21 cellular contexts compared by ENCODE assay signal in genomic region chr12:110037315-110037714, GRCh38. TPM values are rescaled to one million over a fixed set of nuclear protein-coding genes. Genes with fewer than 3 reads are reported as not detected.
DNase-seq lines count a peak whose midpoint lies in the region; ATAC-seq and TF ChIP-seq lines count a peak whose summit lies in the region.
"Had no signal": no experiment of that assay in that cellular context is flagged by ENCODE, and none has a peak within 500 bp of the region (broad histone marks: within the 10 kb centered on the region; RNA-seq: fewer than 3 reads in every experiment).

No MANE protein-coding gene starts in this region.

- no peaks in the 10 kb centered on the region for H4K20me1 ChIP-seq in hepatocyte (ENCODE audit: insufficient read depth, poor library complexity, severe bottlenecking)

- intact Hi-C loops in activated CD4-positive, alpha-beta memory T cell treated with anti-CD3 and anti-CD28 coated beads for 36 hours (cut with micrococcal nuclease) = no loop called here

- DNase-seq in activated CD4-positive, alpha-beta memory T cell treated with anti-CD3 and anti-CD28 coated beads, Interleukin-2, amount 10 ng/mL, durations not matched to agents 7 days and 5 days = no peak
- no peak for DNase-seq in activated CD4-positive, alpha-beta memory T cell treated with anti-CD3 and anti-CD28 coated beads for 36 hours
- peak in 29 of 56 donors; percentile 10 to 73 (median 34) for DNase-seq in amygdala (lab: John Stamatoyannopoulos, UW)
- no peak for DNase-seq in hepatocyte (ENCODE audit: low spot score)
- no peak for DNase-seq in activated naive CD4-positive, alpha-beta T cell treated with anti-CD3 and anti-CD28 coated beads, Interleukin-2, amount 50 U/mL, for 16 hours
- DNase-seq in GOT3 (lab: John Stamatoyannopoulos, UW) = no peak
- no peak for DNase-seq in SJCRH30
- DNase-seq: activated CD4-positive, alpha-beta T cell treated with anti-CD3 and anti-CD28 coated beads, Interleukin-2, amount 10 ng/mL, durations not matched to agents 7 days and 5 days; heart left ventricle; MM.1S; naive B cell; NCI-H187 treated with DMSO at 0.1 percent for 48 hours; NCI-H446; NK-92 treated with Interleukin-12 subunit alpha and Interleukin-12 subunit beta, amount 100 ng/mL, for 24 hours; stimulated activated CD8-positive, alpha-beta memory T cell treated with anti-CD3 and anti-CD28 coated beads, Interleukin-4, amount 100 ng/mL, for 48 hours had no signal

- peak overlapping the region; percentile 90 for H3K27ac ChIP-seq in hepatocyte
- no peak overlapping the region for H3K27ac ChIP-seq in SJCRH30

- no peak overlapping the region for H2AFZ ChIP-seq in hepatocyte
- H2AFZ ChIP-seq: GM23338 had no signal

- H3K4me1 ChIP-seq in hepatocyte (ENCODE audit: insufficient read depth) = peaks cover 23% of the 10 kb centered on the region
- H3K4me1 ChIP-seq in SJCRH30 = peaks cover 5% of the 10 kb centered on the region; the same call in 1 of the 2 replicates

- H3K4me2 ChIP-seq in hepatocyte = no peak overlapping the region
- H3K4me2 ChIP-seq: GM23338, smooth muscle cell had no signal

- no peak for TF ChIP-seq CTCF in hepatocyte (IDR thresholded peaks at IDR 0.05; ENCODE audit: poor library complexity)

- H3K27me3 ChIP-seq in hepatocyte = no peaks in the 10 kb centered on the region
- H3K27me3 ChIP-seq in SJCRH30 = no peaks in the 10 kb centered on the region
- H3K27me3 ChIP-seq: heart left ventricle had no signal

- POLR2A ChIA-PET in activated CD4-positive, alpha-beta memory T cell treated with anti-CD3 and anti-CD28 coated beads, Interleukin-2, amount 10 ng/mL, durations not matched to agents 7 days and 5 days (lab: Charles Lee) = interaction anchor here (1.0 to 2.4 kb wide), 2 partner anchors 10 to 42 kb away, joined by 3 to 8 read pairs; partner anchors contain the start of gene C12orf76
- POLR2A ChIA-PET in activated CD4-positive, alpha-beta memory T cell treated with anti-CD3 and anti-CD28 coated beads for 36 hours (lab: Charles Lee) = no interaction called here

- H3K27me3 Mint-ChIP-seq in activated CD4-positive, alpha-beta memory T cell treated with anti-CD3 and anti-CD28 coated beads, Interleukin-2, amount 10 ng/mL, durations not matched to agents 7 days and 5 days = no peaks in the 10 kb centered on the region
- H3K27me3 Mint-ChIP-seq in activated CD4-positive, alpha-beta memory T cell treated with anti-CD3 and anti-CD28 coated beads for 36 hours = no peaks in the 10 kb centered on the region
- H3K27me3 Mint-ChIP-seq in stimulated activated memory B cell treated with anti-CD40 and anti-IgM and Interleukin-4, amounts not matched to agents 10 μg/mL and 1 μg/mL and 100 μg/mL, for 72 hours = no peaks in the 10 kb centered on the region
- H3K27me3 Mint-ChIP-seq: activated CD4-positive, alpha-beta T cell treated with anti-CD3 and anti-CD28 coated beads, Interleukin-2, amount 10 ng/mL, durations not matched to agents 7 days and 5 days; brain; naive B cell had no signal

- peak overlapping the region; percentile 36 for H3K27ac Mint-ChIP-seq in activated CD4-positive, alpha-beta memory T cell treated with anti-CD3 and anti-CD28 coated beads, Interleukin-2, amount 10 ng/mL, durations not matched to agents 7 days and 5 days
- no peak overlapping the region for H3K27ac Mint-ChIP-seq in activated CD4-positive, alpha-beta memory T cell treated with anti-CD3 and anti-CD28 coated beads for 36 hours
- H3K27ac Mint-ChIP-seq in stimulated activated memory B cell treated with anti-CD40 and anti-IgM and Interleukin-4, amounts not matched to agents 10 μg/mL and 1 μg/mL and 100 μg/mL, for 72 hours = peak overlapping the region; percentile 12
- H3K27ac Mint-ChIP-seq: activated CD4-positive, alpha-beta T cell treated with anti-CD3 and anti-CD28 coated beads, Interleukin-2, amount 10 ng/mL, durations not matched to agents 7 days and 5 days; GM23338 had no signal

- no peaks in the 10 kb centered on the region for H3K9me2 ChIP-seq in hepatocyte (replicated peaks; ENCODE audit: insufficient read depth)

- H3K4me3 ChIP-seq in hepatocyte = no peak overlapping the region
- H3K4me3 ChIP-seq in SJCRH30 = no peak overlapping the region
- H3K4me3 ChIP-seq: GM23338, heart left ventricle, smooth muscle cell had no signal

- WGBS in hepatocyte (ENCODE audit: low lambda C conversion rate, missing lambda C conversion rate) = 88% methylated on average over 5 of the region's 5 CpGs

- H3K79me2 ChIP-seq in hepatocyte = peaks cover 17% of the 10 kb centered on the region

- H3K4me1 Mint-ChIP-seq in activated CD4-positive, alpha-beta memory T cell treated with anti-CD3 and anti-CD28 coated beads, Interleukin-2, amount 10 ng/mL, durations not matched to agents 7 days and 5 days = peaks cover 56% of the 10 kb centered on the region
- peaks cover 36% of the 10 kb centered on the region for H3K4me1 Mint-ChIP-seq in activated CD4-positive, alpha-beta memory T cell treated with anti-CD3 and anti-CD28 coated beads for 36 hours (ENCODE audit: low read depth)
- H3K4me1 Mint-ChIP-seq in stimulated activated memory B cell treated with anti-CD40 and anti-IgM and Interleukin-4, amounts not matched to agents 10 μg/mL and 1 μg/mL and 100 μg/mL, for 72 hours = peaks cover 32% of the 10 kb centered on the region

- peaks cover 79% of the 10 kb centered on the region for H3K36me3 Mint-ChIP-seq in activated CD4-positive, alpha-beta memory T cell treated with anti-CD3 and anti-CD28 coated beads, Interleukin-2, amount 10 ng/mL, durations not matched to agents 7 days and 5 days (ENCODE audit: low read depth)
- peaks cover 30% of the 10 kb centered on the region for H3K36me3 Mint-ChIP-seq in activated CD4-positive, alpha-beta memory T cell treated with anti-CD3 and anti-CD28 coated beads for 36 hours
- peaks cover 54% of the 10 kb centered on the region for H3K36me3 Mint-ChIP-seq in stimulated activated memory B cell treated with anti-CD40 and anti-IgM and Interleukin-4, amounts not matched to agents 10 μg/mL and 1 μg/mL and 100 μg/mL, for 72 hours

- H3K9me3 Mint-ChIP-seq in activated CD4-positive, alpha-beta memory T cell treated with anti-CD3 and anti-CD28 coated beads, Interleukin-2, amount 10 ng/mL, durations not matched to agents 7 days and 5 days = no peaks in the 10 kb centered on the region
- no peaks in the 10 kb centered on the region for H3K9me3 Mint-ChIP-seq in activated CD4-positive, alpha-beta memory T cell treated with anti-CD3 and anti-CD28 coated beads for 36 hours
- no peaks in the 10 kb centered on the region for H3K9me3 Mint-ChIP-seq in stimulated activated memory B cell treated with anti-CD40 and anti-IgM and Interleukin-4, amounts not matched to agents 10 μg/mL and 1 μg/mL and 100 μg/mL, for 72 hours
- H3K9me3 Mint-ChIP-seq: activated CD4-positive, alpha-beta T cell treated with anti-CD3 and anti-CD28 coated beads, Interleukin-2, amount 10 ng/mL, durations not matched to agents 7 days and 5 days; activated naive CD4-positive, alpha-beta T cell treated with anti-CD3 and anti-CD28 coated beads, Interleukin-2, amount 50 U/mL, for 72 hours; brain; GM23338; naive B cell had no signal

- CTCF ChIA-PET in activated CD4-positive, alpha-beta memory T cell treated with anti-CD3 and anti-CD28 coated beads, Interleukin-2, amount 10 ng/mL, durations not matched to agents 7 days and 5 days (lab: Charles Lee) = interaction anchor here (1.4 kb wide), 1 partner anchor 8 kb away, joined by 4 read pairs; no protein-coding TSS in a partner anchor
- CTCF ChIA-PET in activated CD4-positive, alpha-beta memory T cell treated with anti-CD3 and anti-CD28 coated beads for 36 hours (lab: Charles Lee) = interaction anchor here (1.0 to 1.2 kb wide), 3 partner anchors 10 to 394 kb away, joined by 3 read pairs; no protein-coding TSS in a partner anchor

- no peak for ATAC-seq in stimulated activated memory B cell treated with anti-CD40 and anti-IgM and Interleukin-4, amounts not matched to agents 10 μg/mL and 1 μg/mL and 100 μg/mL, for 72 hours
- ATAC-seq: activated naive CD4-positive, alpha-beta T cell treated with anti-CD3 and anti-CD28 coated beads, Interleukin-2, amount 50 U/mL, for 72 hours; esophagus mucosa had no signal

- no peaks in the 10 kb centered on the region for H3K9me3 ChIP-seq in hepatocyte (ENCODE audit: low read depth)
- H3K9me3 ChIP-seq in SJCRH30 (replicated peaks) = no peaks in the 10 kb centered on the region
- H3K9me3 ChIP-seq: heart left ventricle had no signal

- H3K4me3 Mint-ChIP-seq in activated CD4-positive, alpha-beta memory T cell treated with anti-CD3 and anti-CD28 coated beads, Interleukin-2, amount 10 ng/mL, durations not matched to agents 7 days and 5 days = no peak overlapping the region
- no peak overlapping the region for H3K4me3 Mint-ChIP-seq in activated CD4-positive, alpha-beta memory T cell treated with anti-CD3 and anti-CD28 coated beads for 36 hours
- no peak overlapping the region for H3K4me3 Mint-ChIP-seq in stimulated activated memory B cell treated with anti-CD40 and anti-IgM and Interleukin-4, amounts not matched to agents 10 μg/mL and 1 μg/mL and 100 μg/mL, for 72 hours
- H3K4me3 Mint-ChIP-seq: activated CD4-positive, alpha-beta T cell treated with anti-CD3 and anti-CD28 coated beads, Interleukin-2, amount 10 ng/mL, durations not matched to agents 7 days and 5 days; brain; GM23338; naive B cell had no signal

- H3K36me3 ChIP-seq in hepatocyte (replicated peaks; ENCODE audit: insufficient read depth, low read depth) = no peaks in the 10 kb centered on the region
- peaks cover 28% of the 10 kb centered on the region for H3K36me3 ChIP-seq in SJCRH30

RNA-seq across cellular contexts. Expression of gene C12orf76, which starts 11.0 kb away (rescaled TPM):
- total RNA-seq in activated CD4-positive, alpha-beta memory T cell treated with anti-CD3 and anti-CD28 coated beads, Interleukin-2, amount 10 ng/mL, durations not matched to agents 7 days and 5 days = 10 to 100 TPM; 26.2 to 29.1 TPM
- total RNA-seq in activated CD4-positive, alpha-beta memory T cell treated with anti-CD3 and anti-CD28 coated beads for 36 hours = 10 to 100 TPM; 14.2 to 17.1 TPM
- total RNA-seq in hepatocyte = 24.6 and 29.3 TPM in 2 replicates
- 13.6 and 18.5 TPM in 2 replicates for polyA plus RNA-seq in hepatocyte
- total RNA-seq in SJCRH30 (2014; rRNA removed; shearing (Covaris generic)) = 12.3 and 13.1 TPM in 2 replicates

RNA-seq across cellular contexts. Expression of gene ANKRD13A, which starts 38.1 kb away (rescaled TPM):
- total RNA-seq in activated CD4-positive, alpha-beta memory T cell treated with anti-CD3 and anti-CD28 coated beads, Interleukin-2, amount 10 ng/mL, durations not matched to agents 7 days and 5 days = 10 to 100 TPM; 84.3 to 85.2 TPM
- total RNA-seq in activated CD4-positive, alpha-beta memory T cell treated with anti-CD3 and anti-CD28 coated beads for 36 hours = 10 to 100 TPM; 45.0 to 46.6 TPM
- 49.7 and 55.3 TPM in 2 replicates for total RNA-seq in hepatocyte
- 13.2 and 14.3 TPM in 2 replicates for polyA plus RNA-seq in hepatocyte
- 32.7 and 37.4 TPM in 2 replicates for total RNA-seq in SJCRH30 (2014; rRNA removed; shearing (Covaris generic))

RNA-seq across cellular contexts. Expression of gene GIT2, which starts 41.1 kb away (rescaled TPM):
- total RNA-seq in activated CD4-positive, alpha-beta memory T cell treated with anti-CD3 and anti-CD28 coated beads, Interleukin-2, amount 10 ng/mL, durations not matched to agents 7 days and 5 days = 100 to 1,000 TPM; 107 to 112 TPM
- 10 to 100 TPM; 52.1 to 56.7 TPM for total RNA-seq in activated CD4-positive, alpha-beta memory T cell treated with anti-CD3 and anti-CD28 coated beads for 36 hours
- total RNA-seq in hepatocyte = 20.8 and 22.4 TPM in 2 replicates
- polyA plus RNA-seq in hepatocyte = 21.5 and 21.9 TPM in 2 replicates
- 31.4 and 38.0 TPM in 2 replicates for total RNA-seq in SJCRH30 (2014; rRNA removed; shearing (Covaris generic))

Comparison
In these comparisons a context has a peak if more than half of its experiments do, and no peak if none do; other contexts are left out.
1. DNase-seq: peak in amygdala (29 of 56); none in activated CD4-positive, alpha-beta memory T cell treated with anti-CD3 and anti-CD28 coated beads, Interleukin-2, amount 10 ng/mL, durations not matched to agents 7 days and 5 days (single experiment), activated CD4-positive, alpha-beta memory T cell treated with anti-CD3 and anti-CD28 coated beads for 36 hours (single experiment), hepatocyte (single experiment), activated naive CD4-positive, alpha-beta T cell treated with anti-CD3 and anti-CD28 coated beads, Interleukin-2, amount 50 U/mL, for 16 hours (single experiment), GOT3 (single experiment) and SJCRH30 (0 of 2).